ENCODE assay signal across 28 cellular contexts in the genomic region with DNA sequence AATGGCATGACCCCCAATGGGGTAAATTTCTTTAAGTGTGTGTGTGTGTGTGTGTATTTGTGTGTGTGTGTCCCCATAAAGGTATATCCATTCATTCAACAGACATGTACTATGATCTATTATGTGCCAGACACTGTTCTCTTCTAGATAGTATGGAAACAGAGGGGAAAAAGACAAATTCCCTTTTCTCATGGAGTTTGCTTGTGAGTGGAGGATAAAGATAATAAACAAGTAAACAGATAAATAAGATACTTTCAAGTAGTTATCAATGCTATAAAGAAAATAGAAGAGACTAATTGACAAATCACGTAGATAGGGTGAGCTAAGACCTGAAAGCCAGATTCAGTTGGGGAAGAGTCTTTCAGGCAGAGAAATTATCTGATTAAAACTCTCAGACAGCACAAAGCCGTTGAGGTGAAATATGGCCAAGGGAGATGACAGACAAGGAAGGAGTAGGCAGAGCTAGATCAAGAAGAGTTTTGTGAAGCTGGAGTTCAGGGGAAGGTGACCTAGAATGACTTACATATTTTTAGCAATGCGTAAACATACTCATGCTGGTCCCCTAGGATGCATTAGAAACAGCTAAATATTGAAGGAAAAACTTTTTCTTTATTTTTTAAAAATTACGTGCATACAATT.
"Had no signal": no experiment of that assay in that cellular context is flagged by ENCODE, and none has a peak within 500 bp of the region (broad histone marks: within the 10 kb centered on the region; RNA-seq: fewer than 3 reads in every experiment).

No MANE protein-coding gene starts in this region.

- H3K79me2 ChIP-seq: hepatocyte had no signal

- H2AFZ ChIP-seq: hepatocyte had no signal

- H3K4me2 ChIP-seq: hepatocyte, smooth muscle cell had no signal

- H3K4me1 ChIP-seq: esophagus muscularis mucosa, foreskin keratinocyte, gastroesophageal sphincter, heart left ventricle, lower lobe of right lung, suprapubic skin, transverse colon, vagina had no signal

- H3K27ac ChIP-seq: epithelial cell of prostate, esophagus muscularis mucosa, foreskin keratinocyte, gastroesophageal sphincter, heart left ventricle, hepatocyte, lower lobe of right lung, ovary, suprapubic skin, transverse colon, vagina had no signal

- DNase-seq: effector CD8-positive, alpha-beta T cell; endodermal cell; foreskin keratinocyte; heart left ventricle; islet precursor cell; kidney glomerular epithelial cell; left colon; left ventricle myocardium superior; lower lobe of right lung; natural killer cell; occipital lobe; ovary; stimulated activated CD4-positive, alpha-beta T cell treated with anti-CD3 and anti-CD28 coated beads, Interleukin-12 subunit alpha, Interleukin-12 subunit beta, amount 100 ng/mL, for 4 hours; stimulated activated CD4-positive, alpha-beta T cell treated with anti-CD3 and anti-CD28 coated beads, Interleukin-1b, Interleukin-23, amount 100 ng/mL, for 48 hours; stimulated activated CD4-positive, alpha-beta T cell treated with anti-CD3 and anti-CD28 coated beads, Interleukin-4, amount 100 ng/mL, for 1 hour; stimulated activated CD8-positive, alpha-beta memory T cell treated with anti-CD3 and anti-CD28 coated beads, Interleukin-4, amount 100 ng/mL, for 48 hours; stimulated activated naive CD4-positive, alpha-beta T cell; stimulated activated naive CD8-positive, alpha-beta T cell treated with anti-CD3 and anti-CD28 coated beads, Interleukin-15, amount 100 ng/mL, for 72 hours; transverse colon had no signal

- H3K27me3 ChIP-seq: esophagus muscularis mucosa, gastroesophageal sphincter, heart left ventricle, hepatocyte, ovary, suprapubic skin, transverse colon, vagina had no signal

- H3K36me3 ChIP-seq: esophagus muscularis mucosa, gastroesophageal sphincter, heart left ventricle, lower lobe of right lung, ovary, suprapubic skin, transverse colon, vagina had no signal

- H3K4me3 ChIP-seq: esophagus muscularis mucosa, gastroesophageal sphincter, heart left ventricle, hepatocyte, lower lobe of right lung, ovary, smooth muscle cell, suprapubic skin, transverse colon, vagina had no signal

- H3K9me3 ChIP-seq: esophagus muscularis mucosa, gastroesophageal sphincter, lower lobe of right lung, ovary, suprapubic skin, transverse colon, vagina had no signal

- FAIRE-seq: colon had no signal

- ATAC-seq: foreskin keratinocyte; gastroesophageal sphincter; heart left ventricle; left colon; left ventricle myocardium superior; lower lobe of right lung; natural killer cell; sciatic nerve; stimulated activated naive CD8-positive, alpha-beta T cell treated with anti-CD3 and anti-CD28 coated beads, Interleukin-15, amount 100 ng/mL, for 72 hours had no signal
